8 cellular contexts compared by ENCODE assay signal in the genomic region with DNA sequence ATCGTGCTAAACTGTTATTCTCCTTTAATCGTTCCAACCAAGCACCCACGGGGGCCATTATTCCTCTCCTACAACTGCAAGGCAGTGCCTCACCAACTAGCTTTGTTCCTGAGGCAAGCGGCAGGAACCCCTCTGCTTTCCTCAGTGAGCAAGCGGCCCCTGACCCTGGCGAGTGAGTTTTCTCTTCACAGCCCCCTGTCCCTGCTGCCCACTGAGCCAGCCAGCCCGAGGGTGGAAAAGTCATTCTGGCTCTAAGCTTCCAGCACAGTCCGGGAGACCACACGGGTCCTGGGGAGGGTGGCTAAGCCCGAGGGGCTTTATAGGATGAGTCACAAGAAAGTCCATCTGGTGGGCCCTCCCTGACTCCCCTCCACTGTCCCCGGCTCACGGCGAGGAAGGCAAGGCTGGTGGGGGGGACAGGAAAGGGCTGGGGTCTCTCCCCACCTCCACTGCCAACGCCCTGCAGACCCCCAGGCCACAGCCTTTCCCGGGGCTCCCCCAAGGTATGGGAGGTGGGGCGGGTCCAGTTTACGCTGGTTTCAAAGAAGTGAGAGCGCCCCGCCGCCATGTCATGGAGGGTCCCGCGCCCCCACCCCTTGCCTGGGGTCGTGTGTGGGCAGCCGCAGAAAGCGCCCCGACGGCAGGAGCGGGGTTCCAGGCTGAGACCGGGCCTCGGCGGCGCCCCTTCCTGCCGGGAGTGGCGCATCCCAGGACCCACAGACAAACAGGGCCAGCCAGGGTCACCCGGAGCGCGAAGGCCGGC. TPM values are rescaled to one million over a fixed set of nuclear protein-coding genes. Genes with fewer than 3 reads are reported as not detected.
DNase-seq lines count a peak whose midpoint lies in the region; ATAC-seq and TF ChIP-seq lines count a peak whose summit lies in the region.

No MANE protein-coding gene starts in this region.

- peak overlapping the region; percentile 67 for H3K27ac ChIP-seq in DOHH2 (ENCODE audit: low read depth, low read length)
- H3K27ac ChIP-seq in adrenal gland: peak overlapping the region; percentile 81 to 98 (median 93)
- peak overlapping the region; percentile 85 to 88 for H3K27ac ChIP-seq in tibial artery

- TF ChIP-seq POLR2A in adrenal gland (IDR thresholded peaks at IDR 0.05): no peak

- H4K20me1 ChIP-seq in DOHH2 (ENCODE audit: control insufficient read depth, insufficient read depth, low read depth, low read length): 0 out of 2 replicates have a peak, but pooled peaks cover 4% of the 10 kb centered on the region

- intact Hi-C loops in adrenal gland (cut with DNase I): no loop called here
- intact Hi-C loops in left colon (cut with DNase I, micrococcal nuclease): no loop called here
- intact Hi-C loops in tibial artery (cut with DNase I; ENCODE audit: low total_unique reads): loop anchor here (10.0 kb wide), 4 partner anchors 76 to 234 kb away; a partner anchor contains a TSS

- peaks cover 55% of the 10 kb centered on the region for H3K36me3 ChIP-seq in DOHH2 (ENCODE audit: control insufficient read depth, low read length)
- peaks cover 0 to 37% of the 10 kb centered on the region in 2 donors for H3K36me3 ChIP-seq in adrenal gland (replicated peaks in 1 of 2)
- peaks cover 28 to 44% (median 41%) of the 10 kb centered on the region in 3 donors for H3K36me3 ChIP-seq in tibial artery

- H3K27me3 ChIP-seq in DOHH2 (ENCODE audit: control insufficient read depth, low read length) (no peaks in the 10 kb centered on the region), adrenal gland (no peaks in the 10 kb centered on the region), tibial artery (peaks cover 3 to 17% of the 10 kb centered on the region in 2 donors)

- H3K4me2 ChIP-seq in DOHH2 (ENCODE audit: low read length): peak overlapping the region; percentile 96

- H3K79me2 ChIP-seq in DOHH2 (ENCODE audit: control insufficient read depth, low read length): peaks cover 57% of the 10 kb centered on the region

- H3K9me3 ChIP-seq in DOHH2 (ENCODE audit: control insufficient read depth, insufficient read depth, low read length): no peaks in the 10 kb centered on the region
- no peaks in the 10 kb centered on the region for H3K9me3 ChIP-seq in adrenal gland (replicated peaks in 1 of 3)
- H3K9me3 ChIP-seq in tibial artery: peaks cover 0 to 10% (median 0%) of the 10 kb centered on the region in 3 donors

- WGBS in adrenal gland, 4 donors: 2 to 4% (median 3%) methylated on average over 14 to 38 of the region's 38 CpGs

- H3K4me1 ChIP-seq in DOHH2 (ENCODE audit: control insufficient read depth, low read length): peaks cover 36% of the 10 kb centered on the region
- peaks cover 15 to 54% of the 10 kb centered on the region in 2 donors for H3K4me1 ChIP-seq in adrenal gland (replicated peaks in 1 of 2)
- peaks cover 4 to 42% (median 26%) of the 10 kb centered on the region in 4 donors for H3K4me1 ChIP-seq in tibial artery

- TF ChIP-seq CTCF in DOHH2 (IDR thresholded peaks at IDR 0.05; ENCODE audit: low read depth, low read length, poor library complexity, severe bottlenecking): peak; percentile 34
- TF ChIP-seq CTCF in adrenal gland (IDR thresholded peaks at IDR 0.05): no peak
- no peak for TF ChIP-seq CTCF in tibial artery (IDR thresholded peaks at IDR 0.05)
- TF ChIP-seq CTCF in GM20000 (IDR thresholded peaks at IDR 0.05; ENCODE audit: extremely low read depth, missing control alignments): no peak

- DNase-seq in adrenal gland (peak in 2 of 7 donors; percentile 37 to 41), left colon (no peak), tibial artery (no peak), GM20000 (ENCODE audit: low spot score) (no peak), NCI-H1092 treated with DMSO at 0.1 percent for 48 hours (lab: John Stamatoyannopoulos, UW) (no peak)

- no peaks in the 10 kb centered on the region for H3K9me2 ChIP-seq in DOHH2 (replicated peaks; ENCODE audit: control insufficient read depth, low read length)

- H3F3A ChIP-seq in DOHH2 (ENCODE audit: control insufficient read depth, insufficient read depth): 0 out of 2 replicates have a peak, but pooled peaks cover 5% of the 10 kb centered on the region

- ATAC-seq in HG03025 (IDR thresholded peaks at IDR 0.05; ENCODE audit: low FRiP score, unreplicated experiment) (peak; percentile 7), left colon (peak; percentile 18), HG03520 (IDR thresholded peaks at IDR 0.05; ENCODE audit: unreplicated experiment) (no peak)

- H3K4me3 ChIP-seq in DOHH2 (ENCODE audit: low read length): peak overlapping the region; percentile 80
- H3K4me3 ChIP-seq in adrenal gland: peak overlapping the region; percentile 86 to 100 (median 96)
- peak overlapping the region; percentile 85 to 95 for H3K4me3 ChIP-seq in tibial artery

RNA-seq across cellular contexts. Expression of a gene that starts 45.0 kb away (rescaled TPM):
- total RNA-seq in adrenal gland (10 to 100 TPM in 3 of 8 donors, 1 to 10 TPM in 5; 1.7 to 25.3 (median 7.3) TPM), left colon (1 to 10 TPM; 2.7 to 3.5 TPM)
- polyA plus RNA-seq in adrenal gland: 10 to 100 TPM in 2 of 3 donors, 1 to 10 TPM in 1; 6.3 to 24.2 (median 14.9) TPM
